ENCODE assay signal across 24 cellular contexts in genomic region chr13:38785490-38785889, GRCh38.
"Had no signal": no experiment of that assay in that cellular context is flagged by ENCODE, and none has a peak within 500 bp of the region (broad histone marks: within the 10 kb centered on the region; RNA-seq: fewer than 3 reads in every experiment).

No MANE protein-coding gene starts in this region.

- H3K9ac ChIP-seq: neural progenitor cell had no signal

- H3K36me3 ChIP-seq: breast epithelium, left ventricle myocardium inferior, neural progenitor cell, prostate gland, right atrium auricular region, spleen, thyroid gland had no signal

- H3K4me3 ChIP-seq: breast epithelium, left ventricle myocardium inferior, neural progenitor cell, prostate gland, right atrium auricular region, spleen, thyroid gland had no signal

- H3K4me1 ChIP-seq: breast epithelium, left ventricle myocardium inferior, neural progenitor cell, prostate gland, right atrium auricular region, spleen, thyroid gland had no signal

- DNase-seq: activated CD4-positive, alpha-beta T cell treated with anti-CD3 and anti-CD28 coated beads for 4 hours; activated CD4-positive, alpha-beta T cell treated with anti-CD3 and anti-CD28 coated beads, Interleukin-2, amount 50 U/mL, for 48 hours; activated CD4-positive, CD25-positive, alpha-beta regulatory T cell; activated CD8-positive, alpha-beta memory T cell treated with anti-CD3 and anti-CD28 coated beads, Interleukin-2, amount 50 U/mL, for 48 hours; activated naive CD4-positive, alpha-beta T cell treated with Interleukin-2 at 50 U/mL for 16 hours; activated naive CD8-positive, alpha-beta T cell treated with anti-CD3 and anti-CD28 coated beads for 36 hours; activated T-cell treated with anti-CD3 and anti-CD28 coated beads, Interleukin-2, amount 50 U/mL, for 48 hours; effector memory CD4-positive, alpha-beta T cell; foreskin melanocyte; hippocampal formation; left ventricle myocardium inferior; naive B cell; spleen; stimulated activated CD4-positive, alpha-beta T cell treated with anti-CD3 and anti-CD28 coated beads, Interleukin-4, amount 100 ng/mL, for 1 hour; stimulated activated naive CD4-positive, alpha-beta T cell; T1000; thyroid gland had no signal

- H3K27ac ChIP-seq: breast epithelium, left ventricle myocardium inferior, neural progenitor cell, prostate gland, right atrium auricular region, spleen, thyroid gland had no signal

- H3K27me3 ChIP-seq: breast epithelium, neural progenitor cell, right atrium auricular region, spleen, thyroid gland had no signal

- ATAC-seq: esophagus mucosa had no signal

- FAIRE-seq: astrocyte, colon had no signal

- H3K9me3 ChIP-seq: breast epithelium, left ventricle myocardium inferior, prostate gland, right atrium auricular region, spleen, thyroid gland had no signal
